Comparison of ENCODE assay signal across 30 cellular contexts in the genomic region with DNA sequence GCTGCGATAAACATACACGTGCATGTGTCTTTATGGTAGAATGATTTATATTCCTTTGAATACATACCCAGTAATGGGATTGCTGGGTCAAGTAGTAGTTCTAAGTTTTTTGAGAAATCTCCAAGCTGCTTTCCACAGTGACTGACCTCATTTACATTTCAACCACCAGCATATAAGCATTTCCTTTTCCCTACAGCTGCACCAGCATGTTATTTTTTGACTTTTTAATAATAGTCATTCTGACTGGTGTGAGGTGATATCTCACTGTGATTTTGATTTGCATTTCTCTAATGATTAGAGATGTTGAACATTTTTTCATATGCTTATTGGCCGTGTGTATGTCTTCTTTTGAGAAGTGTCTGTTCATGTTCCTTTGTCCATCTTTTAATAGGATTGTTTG.
"Had no signal": no experiment of that assay in that cellular context is flagged by ENCODE, and none has a peak within 500 bp of the region (broad histone marks: within the 10 kb centered on the region; RNA-seq: fewer than 3 reads in every experiment).

No MANE protein-coding gene starts in this region.

- H3K27ac Mint-ChIP-seq: activated CD4-positive, alpha-beta memory T cell treated with anti-CD3 and anti-CD28 coated beads, Interleukin-2, amount 10 ng/mL, durations not matched to agents 7 days and 5 days; activated CD4-positive, alpha-beta T cell treated with anti-CD3 and anti-CD28 coated beads, Interleukin-2, amount 10 ng/mL, durations not matched to agents 7 days and 5 days; activated naive CD4-positive, alpha-beta T cell treated with anti-CD3 and anti-CD28 coated beads, Interleukin-2, amount 10 ng/mL, durations not matched to agents 7 days and 5 days; activated naive CD4-positive, alpha-beta T cell treated with anti-CD3 and anti-CD28 coated beads, Interleukin-2, amount 50 U/mL, for 72 hours; activated naive CD8-positive, alpha-beta T cell treated with anti-CD3 and anti-CD28 coated beads, Interleukin-2, amount 10 ng/mL, durations not matched to agents 7 days and 5 days; activated T-cell treated with anti-CD3 and anti-CD28 coated beads, Interleukin-2, amount 50 U/mL, for 24 hours; activated T-cell treated with anti-CD3 and anti-CD28 coated beads, Interleukin-2, amount 50 U/mL, for 72 hours; dendritic cell treated with granulocyte-macrophage colony-stimulating factor and Interleukin-4, amounts not matched to agents 40 ng/mL and 50 ng/mL, for 4 days; endodermal cell had no signal

- DNase-seq: activated CD4-positive, alpha-beta memory T cell treated with anti-CD3 and anti-CD28 coated beads, Interleukin-2, amount 10 ng/mL, durations not matched to agents 7 days and 5 days; activated CD4-positive, alpha-beta T cell treated with anti-CD3 and anti-CD28 coated beads for 1 hour; activated CD4-positive, alpha-beta T cell treated with anti-CD3 and anti-CD28 coated beads for 4 hours; activated CD4-positive, alpha-beta T cell treated with anti-CD3 and anti-CD28 coated beads, Interleukin-2, amount 10 ng/mL, durations not matched to agents 7 days and 5 days; activated CD4-positive, alpha-beta T cell treated with anti-CD3 and anti-CD28 coated beads, Interleukin-2, amount 50 U/mL, for 4 hours; activated CD8-positive, alpha-beta memory T cell treated with anti-CD3 and anti-CD28 coated beads, Interleukin-2, amount 50 U/mL, for 48 hours; activated gamma-delta T cell; activated naive CD4-positive, alpha-beta T cell; activated naive CD4-positive, alpha-beta T cell treated with anti-CD3 and anti-CD28 coated beads, Interleukin-2, amount 10 ng/mL, durations not matched to agents 7 days and 5 days; activated naive CD8-positive, alpha-beta T cell treated with anti-CD3 and anti-CD28 coated beads, Interleukin-2, amount 10 ng/mL, durations not matched to agents 7 days and 5 days; activated T-cell treated with anti-CD3 and anti-CD28 coated beads for 4 hours; activated T-cell treated with anti-CD3 and anti-CD28 coated beads, Interleukin-2, amount 50 U/mL, for 24 hours; activated T-cell treated with anti-CD3 and anti-CD28 coated beads, Interleukin-2, amount 50 U/mL, for 72 hours; brain microvascular endothelial cell; dorsolateral prefrontal cortex; effector memory CD4-positive, alpha-beta T cell; endodermal cell; erythroblast; foreskin keratinocyte; gastrocnemius medialis; glutamatergic neuron; heart left ventricle; T-helper 2 cell had no signal

- H3K27me3 Mint-ChIP-seq: activated CD4-positive, alpha-beta memory T cell treated with anti-CD3 and anti-CD28 coated beads, Interleukin-2, amount 10 ng/mL, durations not matched to agents 7 days and 5 days; activated CD4-positive, alpha-beta T cell treated with anti-CD3 and anti-CD28 coated beads, Interleukin-2, amount 10 ng/mL, durations not matched to agents 7 days and 5 days; activated naive CD4-positive, alpha-beta T cell treated with anti-CD3 and anti-CD28 coated beads, Interleukin-2, amount 10 ng/mL, durations not matched to agents 7 days and 5 days; activated naive CD8-positive, alpha-beta T cell treated with anti-CD3 and anti-CD28 coated beads, Interleukin-2, amount 10 ng/mL, durations not matched to agents 7 days and 5 days; activated T-cell treated with anti-CD3 and anti-CD28 coated beads, Interleukin-2, amount 50 U/mL, for 24 hours; central memory CD8-positive, alpha-beta T cell; dendritic cell treated with granulocyte-macrophage colony-stimulating factor and Interleukin-4, amounts not matched to agents 40 ng/mL and 50 ng/mL, for 4 days had no signal

- H3K4me1 Mint-ChIP-seq: activated naive CD4-positive, alpha-beta T cell treated with anti-CD3 and anti-CD28 coated beads, Interleukin-2, amount 10 ng/mL, durations not matched to agents 7 days and 5 days had no signal

- H3K27ac ChIP-seq: brain microvascular endothelial cell, coronary artery, dorsolateral prefrontal cortex, esophagus muscularis mucosa, foreskin keratinocyte, gastrocnemius medialis, heart left ventricle had no signal

- H3K4me3 Mint-ChIP-seq: activated CD4-positive, alpha-beta memory T cell treated with anti-CD3 and anti-CD28 coated beads, Interleukin-2, amount 10 ng/mL, durations not matched to agents 7 days and 5 days; activated CD4-positive, alpha-beta T cell treated with anti-CD3 and anti-CD28 coated beads, Interleukin-2, amount 10 ng/mL, durations not matched to agents 7 days and 5 days; activated naive CD4-positive, alpha-beta T cell treated with anti-CD3 and anti-CD28 coated beads, Interleukin-2, amount 10 ng/mL, durations not matched to agents 7 days and 5 days; activated naive CD8-positive, alpha-beta T cell treated with anti-CD3 and anti-CD28 coated beads, Interleukin-2, amount 10 ng/mL, durations not matched to agents 7 days and 5 days; activated T-cell treated with anti-CD3 and anti-CD28 coated beads, Interleukin-2, amount 50 U/mL, for 24 hours; activated T-cell treated with anti-CD3 and anti-CD28 coated beads, Interleukin-2, amount 50 U/mL, for 72 hours; central memory CD8-positive, alpha-beta T cell; dendritic cell treated with granulocyte-macrophage colony-stimulating factor and Interleukin-4, amounts not matched to agents 40 ng/mL and 50 ng/mL, for 4 days; endodermal cell had no signal

- H3K27me3 ChIP-seq: brain microvascular endothelial cell, dorsolateral prefrontal cortex, esophagus muscularis mucosa, foreskin keratinocyte, gastrocnemius medialis, heart left ventricle had no signal

- FAIRE-seq: astrocyte, bronchial epithelial cell had no signal

- H3K36me3 ChIP-seq: brain microvascular endothelial cell, esophagus muscularis mucosa, gastrocnemius medialis, heart left ventricle had no signal

- H3K4me3 ChIP-seq: coronary artery, dorsolateral prefrontal cortex, esophagus muscularis mucosa, gastrocnemius medialis, heart left ventricle had no signal

- ATAC-seq: activated naive CD4-positive, alpha-beta T cell treated with anti-CD3 and anti-CD28 coated beads, Interleukin-2, amount 50 U/mL, for 72 hours; activated T-cell treated with anti-CD3 and anti-CD28 coated beads, Interleukin-2, amount 50 U/mL, for 72 hours; foreskin keratinocyte; gastrocnemius medialis; heart left ventricle had no signal
